In genomic region chr7:45007106-45007505, GRCh38 we compare ENCODE assay signal across 12 cellular contexts. TPM values are rescaled to one million over a fixed set of nuclear protein-coding genes. Genes with fewer than 3 reads are reported as not detected.
DNase-seq lines count a peak whose midpoint lies in the region; ATAC-seq and TF ChIP-seq lines count a peak whose summit lies in the region.
"Had no signal": no experiment of that assay in that cellular context is flagged by ENCODE, and none has a peak within 500 bp of the region (broad histone marks: within the 10 kb centered on the region; RNA-seq: fewer than 3 reads in every experiment).

No MANE protein-coding gene starts in this region.

- peaks cover 63% of the 10 kb centered on the region for H3K4me1 Mint-ChIP-seq in activated CD4-positive, alpha-beta T cell treated with anti-CD3 and anti-CD28 coated beads, Interleukin-2, amount 10 ng/mL, durations not matched to agents 7 days and 5 days
- peaks cover 58% of the 10 kb centered on the region for H3K4me1 Mint-ChIP-seq in activated B cell treated with CpG ODN at 0.5 μM for 24 hours

- H3K27ac ChIP-seq in temporal lobe (ENCODE audit: low read depth, low read length) (peak overlapping the region; percentile 96), upper lobe of left lung (no peak overlapping the region)
- H3K27ac ChIP-seq: epithelial cell of prostate had no signal

- H3K36me3 Mint-ChIP-seq in activated CD4-positive, alpha-beta T cell treated with anti-CD3 and anti-CD28 coated beads, Interleukin-2, amount 10 ng/mL, durations not matched to agents 7 days and 5 days (ENCODE audit: low read depth) = peaks cover 40% of the 10 kb centered on the region
- H3K36me3 Mint-ChIP-seq in activated B cell treated with CpG ODN at 0.5 μM for 24 hours (ENCODE audit: low read depth) = peaks cover 20% of the 10 kb centered on the region

- no peak for DNase-seq in activated CD4-positive, alpha-beta T cell treated with anti-CD3 and anti-CD28 coated beads, Interleukin-2, amount 10 ng/mL, durations not matched to agents 7 days and 5 days
- no peak for DNase-seq in activated CD4-positive, alpha-beta T cell treated with anti-CD3 and anti-CD28 coated beads, Interleukin-2, amount 50 U/mL, for 4 hours
- no peak for DNase-seq in activated B cell treated with CpG ODN at 0.5 μM for 24 hours
- peak in 29 of 42 donors; percentile 17 to 75 (median 43) for DNase-seq in head of caudate nucleus
- DNase-seq in A172 (ENCODE audit: low spot score) = no peak
- DNase-seq in upper lobe of left lung = no peak
- no peak for DNase-seq in SIG-M5 treated with dmso at 0.1 percent for 504 hours (lab: John Stamatoyannopoulos, UW; ENCODE audit: unreplicated experiment)

- intact Hi-C loops in activated B cell treated with CpG ODN at 0.5 μM for 24 hours (cut with micrococcal nuclease) = no loop called here
- intact Hi-C loops in head of caudate nucleus (cut with DNase I) = no loop called here

- no peaks in the 10 kb centered on the region for H3K27me3 ChIP-seq in upper lobe of left lung

- no peak overlapping the region for H3K4me3 Mint-ChIP-seq in activated CD4-positive, alpha-beta T cell treated with anti-CD3 and anti-CD28 coated beads, Interleukin-2, amount 10 ng/mL, durations not matched to agents 7 days and 5 days
- peak overlapping the region; percentile 39 for H3K4me3 Mint-ChIP-seq in activated B cell treated with CpG ODN at 0.5 μM for 24 hours

- no peak for TF ChIP-seq POLR2A in upper lobe of left lung (IDR thresholded peaks at IDR 0.05)

- no peak overlapping the region for H3K4me3 ChIP-seq in upper lobe of left lung

- TF ChIP-seq EP300 in upper lobe of left lung (IDR thresholded peaks at IDR 0.05) = no peak

- CTCF ChIA-PET in activated CD4-positive, alpha-beta T cell treated with anti-CD3 and anti-CD28 coated beads, Interleukin-2, amount 10 ng/mL, durations not matched to agents 7 days and 5 days (lab: Charles Lee) = interaction anchor here (0.6 to 1.0 kb wide), 4 partner anchors 19 to 47 kb away, joined by 3 to 4 read pairs (median 4); no protein-coding TSS in a partner anchor
- CTCF ChIA-PET in activated B cell treated with CpG ODN at 0.5 μM for 24 hours (lab: Charles Lee) = no interaction called here

- peak overlapping the region; percentile 52 for H3K27ac Mint-ChIP-seq in activated CD4-positive, alpha-beta T cell treated with anti-CD3 and anti-CD28 coated beads, Interleukin-2, amount 10 ng/mL, durations not matched to agents 7 days and 5 days
- peak overlapping the region; percentile 70 for H3K27ac Mint-ChIP-seq in activated B cell treated with CpG ODN at 0.5 μM for 24 hours

- peaks cover 0 to 13% (median 1%) of the 10 kb centered on the region in 4 donors for H3K4me1 ChIP-seq in upper lobe of left lung

- no peaks in the 10 kb centered on the region for H3K9me3 Mint-ChIP-seq in activated CD4-positive, alpha-beta T cell treated with anti-CD3 and anti-CD28 coated beads, Interleukin-2, amount 10 ng/mL, durations not matched to agents 7 days and 5 days
- no peaks in the 10 kb centered on the region for H3K9me3 Mint-ChIP-seq in activated B cell treated with CpG ODN at 0.5 μM for 24 hours
- H3K9me3 Mint-ChIP-seq: activated naive CD4-positive, alpha-beta T cell treated with anti-CD3 and anti-CD28 coated beads, Interleukin-2, amount 50 U/mL, for 72 hours had no signal

- POLR2A ChIA-PET in activated CD4-positive, alpha-beta T cell treated with anti-CD3 and anti-CD28 coated beads, Interleukin-2, amount 10 ng/mL, durations not matched to agents 7 days and 5 days (lab: Charles Lee) = interaction anchor here (0.6 to 1.0 kb wide), 2 partner anchors 121 to 163 kb away, joined by 4 to 5 read pairs; partner anchors contain the start of gene PURB
- POLR2A ChIA-PET in activated B cell treated with CpG ODN at 0.5 μM for 24 hours (lab: Charles Lee) = interaction anchor here (0.6 to 1.7 kb wide), 10 partner anchors 14 to 433 kb away, joined by 3 to 13 read pairs (median 5); partner anchors contain the start of genes DDX56, MYO1G and TBRG4

- ATAC-seq in activated B cell treated with CpG ODN at 0.5 μM for 24 hours (ENCODE audit: low read depth) (no peak), upper lobe of left lung (ENCODE audit: low FRiP score in 2 of 2) (no peak)
- ATAC-seq: left lobe of liver had no signal

- no peaks in the 10 kb centered on the region for H3K27me3 Mint-ChIP-seq in activated CD4-positive, alpha-beta T cell treated with anti-CD3 and anti-CD28 coated beads, Interleukin-2, amount 10 ng/mL, durations not matched to agents 7 days and 5 days
- no peaks in the 10 kb centered on the region for H3K27me3 Mint-ChIP-seq in activated B cell treated with CpG ODN at 0.5 μM for 24 hours

- 88% methylated on average over 5 to 7 of the region's 7 CpGs for WGBS in upper lobe of left lung, 2 donors

- TF ChIP-seq CTCF in activated B cell treated with CpG ODN at 0.5 μM for 24 hours (IDR thresholded peaks at IDR 0.05) (no peak), upper lobe of left lung (IDR thresholded peaks at IDR 0.05) (no peak)

- no peaks in the 10 kb centered on the region for H3K9me3 ChIP-seq in upper lobe of left lung

- H3K36me3 ChIP-seq in upper lobe of left lung = peaks cover 0 to 4% (median 1%) of the 10 kb centered on the region in 4 donors

RNA-seq across cellular contexts. Expression of gene CCM2, which starts 7.1 kb away (rescaled TPM):
- total RNA-seq in activated CD4-positive, alpha-beta T cell treated with anti-CD3 and anti-CD28 coated beads, Interleukin-2, amount 10 ng/mL, durations not matched to agents 7 days and 5 days = 100 to 1,000 TPM; 134 TPM
- 83.8 and 89.0 TPM in 2 replicates for total RNA-seq in activated B cell treated with CpG ODN at 0.5 μM for 24 hours
- total RNA-seq in temporal lobe = 19.4 TPM
- 67.4 and 70.8 TPM in 2 replicates for total RNA-seq in A172 (2014; rRNA removed; shearing (Covaris generic))
- total RNA-seq in upper lobe of left lung = 10 to 100 TPM; 30.9 to 63.9 (median 46.8) TPM

RNA-seq across cellular contexts. Expression of gene MYO1G, which starts 28.3 kb away (rescaled TPM):
- total RNA-seq in activated CD4-positive, alpha-beta T cell treated with anti-CD3 and anti-CD28 coated beads, Interleukin-2, amount 10 ng/mL, durations not matched to agents 7 days and 5 days = 100 to 1,000 TPM; 414 to 457 TPM
- total RNA-seq in activated B cell treated with CpG ODN at 0.5 μM for 24 hours (143 and 154 TPM in 2 replicates), temporal lobe (0.25 TPM), upper lobe of left lung (10 to 100 TPM; 19.7 to 51.3 (median 38.0) TPM)
- total RNA-seq in A172 (2014; rRNA removed; shearing (Covaris generic)) = 0.76 and 1.6 TPM in 2 replicates
- total RNA-seq: H4 had no signal

Comparison
In these comparisons a context has a peak if more than half of its experiments do, and no peak if none do; other contexts are left out.
1. DNase-seq: peak in head of caudate nucleus (29 of 42); none in activated CD4-positive, alpha-beta T cell treated with anti-CD3 and anti-CD28 coated beads, Interleukin-2, amount 10 ng/mL, durations not matched to agents 7 days and 5 days (single experiment), activated CD4-positive, alpha-beta T cell treated with anti-CD3 and anti-CD28 coated beads, Interleukin-2, amount 50 U/mL, for 4 hours (0 of 2), activated B cell treated with CpG ODN at 0.5 μM for 24 hours (single experiment), A172 (single experiment), upper lobe of left lung (0 of 2) and SIG-M5 treated with dmso at 0.1 percent for 504 hours (single experiment).